Comparison of ENCODE assay signal across 24 cellular contexts in the genomic region with DNA sequence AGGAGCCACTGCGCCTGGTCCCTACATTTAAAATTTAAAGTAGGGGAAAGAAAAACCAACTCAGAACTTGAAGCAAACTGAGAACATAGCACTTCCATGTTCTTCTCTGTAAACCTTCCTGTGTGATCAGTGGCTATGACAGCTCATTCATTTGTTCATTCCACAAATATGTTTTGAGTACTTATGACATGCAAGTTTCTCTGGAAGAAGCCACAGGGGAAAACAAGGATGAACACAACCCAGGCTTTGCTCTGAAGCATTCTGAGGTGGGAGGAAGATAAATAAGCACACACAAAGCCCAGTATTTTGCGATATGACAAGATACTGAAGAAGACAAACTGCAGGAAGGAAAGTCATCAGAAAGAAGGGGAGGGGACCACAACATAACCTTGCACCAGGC.
"Had no signal": no experiment of that assay in that cellular context is flagged by ENCODE, and none has a peak within 500 bp of the region (broad histone marks: within the 10 kb centered on the region; RNA-seq: fewer than 3 reads in every experiment).

No MANE protein-coding gene starts in this region.

- ATAC-seq: activated T-cell treated with anti-CD3 and anti-CD28 coated beads, Interleukin-2, amount 50 U/mL, for 72 hours; gastrocnemius medialis; left ventricle myocardium superior; natural killer cell treated with Interleukin-12 subunit alpha and Interleukin-12 subunit beta and Interleukin-15 and Interleukin-18, amount 100 ng/mL, for 72 hours; pancreas; psoas muscle; stimulated activated effector memory CD8-positive, alpha-beta T cell treated with anti-CD3 and anti-CD28 coated beads, Interleukin-12 subunit alpha, Interleukin-12 subunit beta, amount 100 ng/mL, for 72 hours had no signal

- H3K9me3 ChIP-seq: gastrocnemius medialis, neutrophil, pancreas, psoas muscle, right atrium auricular region, stomach, testis had no signal

- DNase-seq: activated CD4-positive, alpha-beta memory T cell treated with anti-CD3 and anti-CD28 coated beads for 36 hours; activated CD4-positive, alpha-beta T cell treated with anti-CD3 and anti-CD28 coated beads for 4 hours; activated CD4-positive, CD25-positive, alpha-beta regulatory T cell; activated effector memory CD4-positive, alpha-beta T cell treated with Interleukin-2 at 50 U/mL for 16 hours; activated naive CD4-positive, alpha-beta T cell treated with anti-CD3 and anti-CD28 coated beads for 36 hours; activated naive CD8-positive, alpha-beta T cell treated with anti-CD3 and anti-CD28 coated beads, Interleukin-2, amount 10 ng/mL, durations not matched to agents 7 days and 5 days; activated T-cell treated with anti-CD3 and anti-CD28 coated beads, Interleukin-2, amount 50 U/mL, for 72 hours; caudate nucleus; effector CD4-positive, alpha-beta T cell; gastrocnemius medialis; hypothalamus; left ventricle myocardium superior; pancreas; psoas muscle; stimulated activated CD4-positive, alpha-beta T cell treated with anti-CD3 and anti-CD28 coated beads, Interleukin-2, amount 100 ng/mL, for 24 hours; stomach; testis; trophoblast cell had no signal

- H3K27ac ChIP-seq: gastrocnemius medialis, neutrophil, pancreas, psoas muscle, right atrium auricular region, skin epidermis, stomach, testis had no signal

- H3K4me3 ChIP-seq: gastrocnemius medialis, pancreas, psoas muscle, right atrium auricular region, skin epidermis, stomach, testis had no signal

- H3K4me1 ChIP-seq: pancreas, psoas muscle, stomach had no signal

- H3K36me3 ChIP-seq: gastrocnemius medialis, neutrophil, pancreas, right atrium auricular region, stomach had no signal

- H3K27me3 ChIP-seq: gastrocnemius medialis, neutrophil, pancreas, right atrium auricular region, stomach, testis had no signal

- FAIRE-seq: endometrium had no signal
